ENCODE assay signal across 17 cellular contexts in genomic region chr6:140061422-140062041, GRCh38.
A peak's percentile ranks its signal among the peaks of the same experiment; 100 is the strongest.
DNase-seq lines count a peak whose midpoint lies in the region; ATAC-seq and TF ChIP-seq lines count a peak whose summit lies in the region.
"Had no signal": no experiment of that assay in that cellular context is flagged by ENCODE, and none has a peak within 500 bp of the region (broad histone marks: within the 10 kb centered on the region; RNA-seq: fewer than 3 reads in every experiment).

No MANE protein-coding gene starts in this region.

- TF ChIP-seq CTCF in RWPE2 (IDR thresholded peaks at IDR 0.05; ENCODE audit: poor library complexity, severe bottlenecking): no peak
- no peak for TF ChIP-seq CTCF in type B pancreatic cell (conservative IDR thresholded peaks at IDR 0.05)

- peaks cover 10% of the 10 kb centered on the region for H3K4me1 Mint-ChIP-seq in dendritic cell treated with granulocyte-macrophage colony-stimulating factor and Interleukin-4, amounts not matched to agents 40 ng/mL and 50 ng/mL, for 4 days (ENCODE audit: low read depth)
- H3K4me1 Mint-ChIP-seq in type B pancreatic cell (ENCODE audit: unreplicated experiment): peaks cover 22% of the 10 kb centered on the region
- H3K4me1 Mint-ChIP-seq: activated CD4-positive, alpha-beta T cell treated with anti-CD3 and anti-CD28 coated beads, Interleukin-2, amount 10 ng/mL, durations not matched to agents 24 days and 14 days; CD4-positive, CD25-positive, alpha-beta regulatory T cell had no signal

- ATAC-seq in RWPE2 (ENCODE audit: low read depth) (peak; percentile 49), HG02973 (IDR thresholded peaks at IDR 0.05; ENCODE audit: unreplicated experiment) (no peak)
- ATAC-seq: activated T-cell treated with anti-CD3 and anti-CD28 coated beads, Interleukin-2, amount 50 U/mL, for 4 hours had no signal

- intact Hi-C loops in dendritic cell treated with granulocyte-macrophage colony-stimulating factor and Interleukin-4, amounts not matched to agents 40 ng/mL and 50 ng/mL, for 4 days (cut with micrococcal nuclease): no loop called here

- H3K36me3 Mint-ChIP-seq in dendritic cell treated with granulocyte-macrophage colony-stimulating factor and Interleukin-4, amounts not matched to agents 40 ng/mL and 50 ng/mL, for 4 days (ENCODE audit: low read depth): no peaks in the 10 kb centered on the region
- H3K36me3 Mint-ChIP-seq in type B pancreatic cell: no peaks in the 10 kb centered on the region
- H3K36me3 Mint-ChIP-seq: CD4-positive, CD25-positive, alpha-beta regulatory T cell had no signal

- H3K9me3 ChIP-seq in RWPE2 (ENCODE audit: severe bottlenecking) (no peaks in the 10 kb centered on the region), muscle layer of duodenum (ENCODE audit: control insufficient read depth in 1 of 2, low read length in 2 of 2) (no peaks in the 10 kb centered on the region)
- H3K9me3 ChIP-seq: pancreas, Peyer's patch, thoracic aorta had no signal

- DNase-seq in RWPE2 (ENCODE audit: low spot score) (no peak), type B pancreatic cell (ENCODE audit: extremely low spot score, unreplicated experiment) (no peak), D341Med (ENCODE audit: low spot score) (no peak), NCI-H1694 treated with DMSO at 0.1 percent for 48 hours (lab: John Stamatoyannopoulos, UW) (no peak), SKM-1 treated with dmso at 0.1 percent for 144 hours (lab: John Stamatoyannopoulos, UW; ENCODE audit: unreplicated experiment) (no peak)
- DNase-seq: activated CD4-positive, alpha-beta T cell treated with anti-CD3 and anti-CD28 coated beads, Interleukin-2, amount 10 ng/mL, durations not matched to agents 24 days and 14 days; activated T-cell treated with anti-CD3 and anti-CD28 coated beads, Interleukin-2, amount 50 U/mL, for 4 hours; CD4-positive, CD25-positive, alpha-beta regulatory T cell; dorsolateral prefrontal cortex; NCI-H187 treated with DMSO at 0.1 percent for 48 hours; NCI-H526 treated with DMSO at 0.1 percent for 48 hours had no signal

- H3K4me3 Mint-ChIP-seq in dendritic cell treated with granulocyte-macrophage colony-stimulating factor and Interleukin-4, amounts not matched to agents 40 ng/mL and 50 ng/mL, for 4 days: no peak overlapping the region
- no peak overlapping the region for H3K4me3 Mint-ChIP-seq in type B pancreatic cell
- H3K4me3 Mint-ChIP-seq: activated CD4-positive, alpha-beta T cell treated with anti-CD3 and anti-CD28 coated beads, Interleukin-2, amount 10 ng/mL, durations not matched to agents 24 days and 14 days; activated T-cell treated with anti-CD3 and anti-CD28 coated beads, Interleukin-2, amount 50 U/mL, for 4 hours; CD4-positive, CD25-positive, alpha-beta regulatory T cell had no signal

- H3K27me3 ChIP-seq in RWPE2 (ENCODE audit: insufficient read depth, poor library complexity, severe bottlenecking) (no peaks in the 10 kb centered on the region), muscle layer of duodenum (ENCODE audit: low read depth, low read length) (no peaks in the 10 kb centered on the region)
- H3K27me3 ChIP-seq: dorsolateral prefrontal cortex, pancreas, Peyer's patch had no signal

- no peaks in the 10 kb centered on the region for H3K9me3 Mint-ChIP-seq in dendritic cell treated with granulocyte-macrophage colony-stimulating factor and Interleukin-4, amounts not matched to agents 40 ng/mL and 50 ng/mL, for 4 days
- peaks cover 9% of the 10 kb centered on the region for H3K9me3 Mint-ChIP-seq in type B pancreatic cell
- H3K9me3 Mint-ChIP-seq: activated CD4-positive, alpha-beta T cell treated with anti-CD3 and anti-CD28 coated beads, Interleukin-2, amount 10 ng/mL, durations not matched to agents 24 days and 14 days; activated T-cell treated with anti-CD3 and anti-CD28 coated beads, Interleukin-2, amount 50 U/mL, for 4 hours had no signal

- H3K36me3 ChIP-seq in RWPE2 (ENCODE audit: low read depth) (no peaks in the 10 kb centered on the region), muscle layer of duodenum (ENCODE audit: control insufficient read depth in 1 of 2, insufficient read depth in 2 of 2, low read length in 2 of 2) (no peaks in the 10 kb centered on the region)
- H3K36me3 ChIP-seq: pancreas, Peyer's patch, thoracic aorta had no signal

- H3K27ac Mint-ChIP-seq in dendritic cell treated with granulocyte-macrophage colony-stimulating factor and Interleukin-4, amounts not matched to agents 40 ng/mL and 50 ng/mL, for 4 days: peak overlapping the region; percentile 9
- H3K27ac Mint-ChIP-seq in type B pancreatic cell: peak overlapping the region; percentile 77
- H3K27ac Mint-ChIP-seq: activated CD4-positive, alpha-beta T cell treated with anti-CD3 and anti-CD28 coated beads, Interleukin-2, amount 10 ng/mL, durations not matched to agents 24 days and 14 days; CD4-positive, CD25-positive, alpha-beta regulatory T cell had no signal

- no peaks in the 10 kb centered on the region for H3K27me3 Mint-ChIP-seq in dendritic cell treated with granulocyte-macrophage colony-stimulating factor and Interleukin-4, amounts not matched to agents 40 ng/mL and 50 ng/mL, for 4 days
- H3K27me3 Mint-ChIP-seq in type B pancreatic cell: no peaks in the 10 kb centered on the region
- H3K27me3 Mint-ChIP-seq: activated CD4-positive, alpha-beta T cell treated with anti-CD3 and anti-CD28 coated beads, Interleukin-2, amount 10 ng/mL, durations not matched to agents 24 days and 14 days; CD4-positive, CD25-positive, alpha-beta regulatory T cell had no signal

- H3K27ac ChIP-seq in RWPE2 (ENCODE audit: poor library complexity, severe bottlenecking) (peak overlapping the region; percentile 97), muscle layer of duodenum (ENCODE audit: low read length) (peak overlapping the region; percentile 53)
- H3K27ac ChIP-seq: pancreas had no signal

- H3K4me1 ChIP-seq in RWPE2 (ENCODE audit: insufficient read depth, poor library complexity, severe bottlenecking) (peaks cover 37% of the 10 kb centered on the region), muscle layer of duodenum (ENCODE audit: control insufficient read depth in 1 of 2, insufficient read depth in 2 of 2, low read length in 2 of 2) (peaks cover 4 to 9% of the 10 kb centered on the region in 2 donors)
- H3K4me1 ChIP-seq: pancreas, Peyer's patch had no signal

- H3K4me3 ChIP-seq in RWPE2 (ENCODE audit: severe bottlenecking) (no peak overlapping the region), muscle layer of duodenum (ENCODE audit: low read depth in 1 of 2, low read length in 2 of 2) (no peak overlapping the region)
- H3K4me3 ChIP-seq: dorsolateral prefrontal cortex, pancreas, Peyer's patch, thoracic aorta had no signal
